Comparison of ENCODE assay signal across 9 cellular contexts in the genomic region with DNA sequence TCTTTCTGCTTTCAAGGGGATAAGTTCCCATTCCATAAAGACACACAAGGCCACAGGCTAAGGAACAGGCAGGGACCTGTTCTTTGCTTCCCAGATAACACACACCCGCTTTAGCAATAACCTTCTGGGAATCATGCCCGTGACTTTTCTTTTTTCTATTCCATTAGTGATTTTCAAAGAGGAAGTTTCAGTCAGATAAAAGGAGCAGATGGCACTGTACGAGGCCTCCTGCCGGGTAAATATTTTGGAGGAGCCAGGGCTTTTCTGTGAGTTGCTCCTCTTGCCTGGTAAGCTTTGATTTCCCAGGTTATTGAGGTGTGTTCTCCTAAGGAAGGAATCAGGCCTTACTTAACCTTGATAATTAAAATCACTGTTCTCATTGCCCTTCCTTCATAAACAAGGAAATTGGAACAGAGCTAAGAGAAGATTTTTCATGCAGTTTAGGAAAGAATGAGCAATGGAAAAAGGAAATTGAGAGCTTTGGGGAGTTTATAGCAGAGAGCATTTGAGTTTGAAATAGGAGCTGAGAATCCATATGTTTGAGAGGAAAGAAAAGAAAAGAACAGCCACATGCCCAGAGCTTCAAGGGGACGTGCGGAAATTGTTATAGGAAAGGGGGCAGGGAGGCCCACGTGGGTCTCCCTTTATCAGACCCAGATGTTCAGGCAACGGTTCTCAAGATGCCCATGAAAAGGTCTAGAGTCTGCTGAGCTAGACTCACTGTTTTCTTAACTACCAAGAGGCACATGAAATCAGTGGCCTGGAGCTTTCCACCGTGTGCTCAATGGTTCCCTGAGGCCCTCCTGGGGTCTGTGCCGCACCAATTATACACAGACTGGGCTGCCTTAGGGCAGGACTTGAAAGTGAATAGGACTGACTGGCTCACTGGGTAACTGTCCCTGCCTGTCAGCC. TPM values are rescaled to one million over a fixed set of nuclear protein-coding genes. Genes with fewer than 3 reads are reported as not detected.
DNase-seq lines count a peak whose midpoint lies in the region; ATAC-seq and TF ChIP-seq lines count a peak whose summit lies in the region.
"Had no signal": no experiment of that assay in that cellular context is flagged by ENCODE, and none has a peak within 500 bp of the region (broad histone marks: within the 10 kb centered on the region; RNA-seq: fewer than 3 reads in every experiment).

No MANE protein-coding gene starts in this region.

- ATAC-seq in naive B cell (ENCODE audit: low read depth in 2 of 2) (no peak), HG03354 (IDR thresholded peaks at IDR 0.05; ENCODE audit: poor library complexity, severe bottlenecking, unreplicated experiment) (no peak), HG03457 (IDR thresholded peaks at IDR 0.05; ENCODE audit: unreplicated experiment) (no peak)

- peak; percentile 75 for DNase-seq in BE2C
- peak; percentile 90 for DNase-seq in NCI-H524 treated with DMSO at 0.1 percent for 48 hours (lab: John Stamatoyannopoulos, UW)
- no peak for DNase-seq in naive B cell
- DNase-seq in iPS-NIHi7 (ENCODE audit: extremely low spot score), result no peak
- DNase-seq in foreskin melanocyte, result no peak
- DNase-seq: activated CD8-positive, alpha-beta memory T cell treated with anti-CD3 and anti-CD28 coated beads, Interleukin-2, amount 50 U/mL, for 48 hours had no signal

- H3K27me3 Mint-ChIP-seq in naive B cell, result no peaks in the 10 kb centered on the region

- no peaks in the 10 kb centered on the region for H3K9me3 ChIP-seq in BE2C
- no peaks in the 10 kb centered on the region for H3K9me3 ChIP-seq in esophagus (ENCODE audit: control insufficient read depth in 2 of 2, insufficient read depth in 1 of 2, low read depth in 1 of 2, low read length in 1 of 2)

- H3K27ac Mint-ChIP-seq in naive B cell, result peak overlapping the region in 5 of 6 donors; percentile 39 to 70 (median 65)

- H3K27ac ChIP-seq in esophagus (ENCODE audit: low read depth in 2 of 2, low read length in 1 of 2), result peak overlapping the region; percentile 91 to 92

- H3K27me3 ChIP-seq in BE2C (no peaks in the 10 kb centered on the region), esophagus (ENCODE audit: control insufficient read depth in 1 of 2, insufficient read depth in 2 of 2, low read length in 2 of 2) (no peaks in the 10 kb centered on the region)

- 28 to 37% methylated on average over 10 of the region's 10 CpGs for WGBS in esophagus, 2 donors

- H3K9me3 Mint-ChIP-seq in naive B cell, result no peaks in the 10 kb centered on the region

- peak overlapping the region in 2 of 8 donors; percentile 6 to 8 for H3K4me3 Mint-ChIP-seq in naive B cell

- peaks cover 41 to 52% (median 47%) of the 10 kb centered on the region in 3 donors for H3K4me1 Mint-ChIP-seq in naive B cell

- TF ChIP-seq CTCF in BE2C (IDR thresholded peaks at IDR 0.05; ENCODE audit: low read depth, low read length), result peak; percentile 16; the same call in 1 of the 2 replicates

- peaks cover 5 to 9% of the 10 kb centered on the region in 2 donors for H3K36me3 Mint-ChIP-seq in naive B cell

- H3K4me3 ChIP-seq in BE2C (ENCODE audit: low read depth, low read length) (peak overlapping the region; percentile 24; the same call in 1 of the 2 replicates), esophagus (ENCODE audit: low read depth in 1 of 2, low read length in 2 of 2) (no peak overlapping the region)

- H3K36me3 ChIP-seq in BE2C, result no peaks in the 10 kb centered on the region
- H3K36me3 ChIP-seq in esophagus (ENCODE audit: control insufficient read depth in 2 of 2, insufficient read depth in 2 of 2, low read length in 1 of 2), result no peaks in the 10 kb centered on the region

- H3K4me1 ChIP-seq in BE2C (peaks cover 60% of the 10 kb centered on the region), esophagus (ENCODE audit: control insufficient read depth in 2 of 2, insufficient read depth in 2 of 2, low read length in 1 of 2) (peaks cover 5 to 26% of the 10 kb centered on the region in 2 donors)

RNA-seq across cellular contexts. Expression of gene CHD9, which starts 31.0 kb away (rescaled TPM):
- polyA plus RNA-seq in BE2C (2012; ENCODE audit: insufficient read depth, insufficient read length, low read depth), result 16.0 TPM
- polyA plus RNA-seq in esophagus, result 10 to 100 TPM in 1 of 2 donors, 1 to 10 TPM in 1; 9.2 to 11.1 TPM
- polyA plus RNA-seq in naive B cell (ENCODE audit: low read depth in 6 of 6), result 100 to 1,000 TPM; 102 to 181 (median 115) TPM

RNA-seq across cellular contexts. Expression of gene CHD9NB, which starts 33.1 kb away (rescaled TPM):
- not detected for polyA plus RNA-seq in BE2C (2012; ENCODE audit: insufficient read depth, insufficient read length, low read depth)
- polyA plus RNA-seq in esophagus, result 1 to 10 TPM; 3.4 to 9.4 TPM
- under 1 TPM in 1 of 6 donors, not detected in 5; 0.16 TPM for polyA plus RNA-seq in naive B cell (ENCODE audit: low read depth in 6 of 6)

Comparison
In these comparisons a context has a peak if more than half of its experiments do, and no peak if none do; other contexts are left out.
1. DNase-seq: peak in BE2C (single experiment) and NCI-H524 treated with DMSO at 0.1 percent for 48 hours (single experiment); none in naive B cell (single experiment), iPS-NIHi7 (single experiment) and foreskin melanocyte (single experiment).
2. RNA of gene CHD9, which starts 31.0 kb away (polyA plus RNA-seq): 102 to 181 TPM in naive B cell; 9.2 to 11.1 TPM in esophagus; every median in the first group is over 4 times any median in the second.